In genomic region chr3:141876891-141877561, GRCh38 we compare ENCODE assay signal across 8 cellular contexts. TPM values are rescaled to one million over a fixed set of nuclear protein-coding genes. Genes with fewer than 3 reads are reported as not detected.
DNase-seq lines count a peak whose midpoint lies in the region; ATAC-seq and TF ChIP-seq lines count a peak whose summit lies in the region.

No MANE protein-coding gene starts in this region.

- peak; percentile 19 to 67 (median 55) for DNase-seq in CD8-positive, alpha-beta T cell
- DNase-seq in anterior cingulate cortex (lab: John Stamatoyannopoulos, UW) (peak in 50 of 58 donors; percentile 3 to 73 (median 34)), hypothalamus (lab: John Stamatoyannopoulos, UW) (peak in 42 of 51 donors; percentile 2 to 62 (median 33)), retinal pigment epithelial cell (ENCODE audit: low read depth) (no peak), HuH-7 (ENCODE audit: low spot score) (no peak)

- H3K4me1 Mint-ChIP-seq in CD8-positive, alpha-beta T cell (ENCODE audit: low read depth): peaks cover 40% of the 10 kb centered on the region
- peaks cover 32% of the 10 kb centered on the region for H3K4me1 Mint-ChIP-seq in T-helper 1 cell treated with Interleukin-12 subunit alpha and Interleukin-12 subunit beta and Interleukin-4 antibody, amounts not matched to agents 30 μg/mL and 1 μg/mL, for 36 hours (ENCODE audit: low read depth)

- no peaks in the 10 kb centered on the region for H3K27me3 ChIP-seq in CD8-positive, alpha-beta T cell (ENCODE audit: insufficient read depth, low read length)

- H3K27ac ChIP-seq in CD8-positive, alpha-beta T cell (ENCODE audit: low read depth, low read length): peak overlapping the region; percentile 79

- H3K4me3 ChIP-seq in CD8-positive, alpha-beta T cell (ENCODE audit: low read depth, low read length): peak overlapping the region; percentile 78
- peak overlapping the region; percentile 71 for H3K4me3 ChIP-seq in retinal pigment epithelial cell (ENCODE audit: low read length)

- no peaks in the 10 kb centered on the region for H3K9me3 ChIP-seq in CD8-positive, alpha-beta T cell (ENCODE audit: low read length)

- peaks cover 3% of the 10 kb centered on the region for H3K36me3 Mint-ChIP-seq in CD8-positive, alpha-beta T cell
- H3K36me3 Mint-ChIP-seq in T-helper 1 cell treated with Interleukin-12 subunit alpha and Interleukin-12 subunit beta and Interleukin-4 antibody, amounts not matched to agents 30 μg/mL and 1 μg/mL, for 36 hours (ENCODE audit: low read depth): peaks cover 2% of the 10 kb centered on the region

- CTCF ChIA-PET in CD8-positive, alpha-beta T cell (lab: Charles Lee): interaction anchor here (0.6 to 1.2 kb wide), 6 partner anchors 9 to 210 kb away, joined by 3 to 5 read pairs (median 3); no protein-coding TSS in a partner anchor

- no peak for TF ChIP-seq CTCF in CD8-positive, alpha-beta T cell (IDR thresholded peaks at IDR 0.05)
- TF ChIP-seq CTCF in retinal pigment epithelial cell (conservative IDR thresholded peaks at IDR 0.05; ENCODE audit: low read depth, low read length): no peak

- no peaks in the 10 kb centered on the region for H3K36me3 ChIP-seq in CD8-positive, alpha-beta T cell (ENCODE audit: insufficient read depth, low read length)

- intact Hi-C loops in CD8-positive, alpha-beta T cell (cut with DNase I, micrococcal nuclease): loop anchor here (1.0 to 10.0 kb wide), 13 partner anchors 35 to 1245 kb away; partner anchors contain the start of genes TFDP2 (in 2 of the 2), XRN1 (in 2 of the 2), GK5 (in 1 of the 2) and PXYLP1 (in 1 of the 2)

- H3K27me3 Mint-ChIP-seq in CD8-positive, alpha-beta T cell (ENCODE audit: low read depth): no peaks in the 10 kb centered on the region
- H3K27me3 Mint-ChIP-seq in T-helper 1 cell treated with Interleukin-12 subunit alpha and Interleukin-12 subunit beta and Interleukin-4 antibody, amounts not matched to agents 30 μg/mL and 1 μg/mL, for 36 hours (ENCODE audit: low read depth): no peaks in the 10 kb centered on the region

- H3K4me1 ChIP-seq in CD8-positive, alpha-beta T cell (ENCODE audit: insufficient read depth, low read length): peaks cover 23% of the 10 kb centered on the region

- peak overlapping the region; percentile 92 for H3K4me3 Mint-ChIP-seq in CD8-positive, alpha-beta T cell
- H3K4me3 Mint-ChIP-seq in T-helper 1 cell treated with Interleukin-12 subunit alpha and Interleukin-12 subunit beta and Interleukin-4 antibody, amounts not matched to agents 30 μg/mL and 1 μg/mL, for 36 hours: peak overlapping the region; percentile 88

- POLR2A ChIA-PET in CD8-positive, alpha-beta T cell (lab: Charles Lee): interaction anchor here (0.6 to 4.1 kb wide), 11 partner anchors 9 to 333 kb away, joined by 3 to 40 read pairs (median 3); partner anchors contain the start of gene RNF7

- ATAC-seq in CD8-positive, alpha-beta T cell: no peak
- ATAC-seq in GM19455 (IDR thresholded peaks at IDR 0.05; ENCODE audit: unreplicated experiment) (peak; percentile 20), HG03565 (IDR thresholded peaks at IDR 0.05; ENCODE audit: unreplicated experiment) (peak; percentile 15)

- H3K9me3 Mint-ChIP-seq in CD8-positive, alpha-beta T cell: no peaks in the 10 kb centered on the region
- no peaks in the 10 kb centered on the region for H3K9me3 Mint-ChIP-seq in T-helper 1 cell treated with Interleukin-12 subunit alpha and Interleukin-12 subunit beta and Interleukin-4 antibody, amounts not matched to agents 30 μg/mL and 1 μg/mL, for 36 hours

- peak overlapping the region; percentile 86 for H3K27ac Mint-ChIP-seq in CD8-positive, alpha-beta T cell
- H3K27ac Mint-ChIP-seq in T-helper 1 cell treated with Interleukin-12 subunit alpha and Interleukin-12 subunit beta and Interleukin-4 antibody, amounts not matched to agents 30 μg/mL and 1 μg/mL, for 36 hours: peak overlapping the region; percentile 90

RNA-seq across cellular contexts. Expression of gene ATP1B3, which starts 0.6 kb away (rescaled TPM):
- 10 to 100 TPM; 64.5 to 69.5 TPM for total RNA-seq in CD8-positive, alpha-beta T cell

Comparison
In these comparisons a context has a peak if more than half of its experiments do, and no peak if none do; other contexts are left out.
1. DNase-seq: peak in CD8-positive, alpha-beta T cell (7 of 7), anterior cingulate cortex (50 of 58) and hypothalamus (42 of 51); none in retinal pigment epithelial cell (single experiment) and HuH-7 (single experiment).